In genomic region chr3:149480326-149481017, GRCh38 we compare ENCODE assay signal across 8 cellular contexts. TPM values are rescaled to one million over a fixed set of nuclear protein-coding genes. Genes with fewer than 3 reads are reported as not detected.
A peak's percentile ranks its signal among the peaks of the same experiment; 100 is the strongest.
DNase-seq lines count a peak whose midpoint lies in the region; ATAC-seq and TF ChIP-seq lines count a peak whose summit lies in the region.

No MANE protein-coding gene starts in this region.

- peak; percentile 73 for TF ChIP-seq CTCF in DOHH2 (IDR thresholded peaks at IDR 0.05; ENCODE audit: low read depth, low read length, poor library complexity, severe bottlenecking)

- no peaks in the 10 kb centered on the region for H4K20me1 ChIP-seq in DOHH2 (ENCODE audit: control insufficient read depth, insufficient read depth, low read depth, low read length)

- H3K9me3 Mint-ChIP-seq in activated naive CD4-positive, alpha-beta T cell treated with anti-CD3 and anti-CD28 coated beads, Interleukin-2, amount 50 U/mL, for 72 hours: no peaks in the 10 kb centered on the region

- DNase-seq in NCI-H82 (lab: John Stamatoyannopoulos, UW) (peak; percentile 85), cardiac septum (ENCODE audit: low spot score) (peak; percentile 90), posterior cingulate gyrus (peak in 7 of 10 donors; percentile 46 to 92 (median 67)), T-helper 17 cell (no peak)
- peak in 1 of 2 donors; percentile 54 for DNase-seq in activated naive CD4-positive, alpha-beta T cell treated with anti-CD3 and anti-CD28 coated beads, Interleukin-2, amount 50 U/mL, for 72 hours (ENCODE audit: low spot score in 2 of 2)

- intact Hi-C loops in cardiac septum (cut with DNase I) (loop anchor here (1.0 to 10.0 kb wide), 3 partner anchors 87 to 206 kb away; no protein-coding TSS in a partner anchor), posterior cingulate gyrus (cut with DNase I) (loop anchor here (2.0 kb wide), 2 partner anchors 88 to 128 kb away; no protein-coding TSS in a partner anchor)

- H3K4me3 ChIP-seq in DOHH2 (ENCODE audit: low read length): no peak overlapping the region

- H3K27me3 ChIP-seq in DOHH2 (ENCODE audit: control insufficient read depth, low read length): no peaks in the 10 kb centered on the region

- no peaks in the 10 kb centered on the region for H3K4me1 Mint-ChIP-seq in T-helper 17 cell

- no peaks in the 10 kb centered on the region for H3K4me1 ChIP-seq in DOHH2 (ENCODE audit: control insufficient read depth, low read length)

- H3K36me3 Mint-ChIP-seq in activated naive CD4-positive, alpha-beta T cell treated with anti-CD3 and anti-CD28 coated beads, Interleukin-2, amount 50 U/mL, for 72 hours: no peaks in the 10 kb centered on the region
- H3K36me3 Mint-ChIP-seq in T-helper 17 cell (ENCODE audit: low read depth): no peaks in the 10 kb centered on the region

- H3K9me3 ChIP-seq in DOHH2 (ENCODE audit: control insufficient read depth, insufficient read depth, low read length): no peaks in the 10 kb centered on the region
- H3K9me3 ChIP-seq in T-helper 17 cell (ENCODE audit: control insufficient read depth, low read length, poor library complexity, severe bottlenecking): no peaks in the 10 kb centered on the region

- H3K9me2 ChIP-seq in DOHH2 (replicated peaks; ENCODE audit: control insufficient read depth, low read length): no peaks in the 10 kb centered on the region

- no peaks in the 10 kb centered on the region for H3K36me3 ChIP-seq in DOHH2 (ENCODE audit: control insufficient read depth, low read length)

- ATAC-seq in GM19467 (IDR thresholded peaks at IDR 0.05; ENCODE audit: unreplicated experiment) (peak; percentile 98), HG03457 (IDR thresholded peaks at IDR 0.05; ENCODE audit: unreplicated experiment) (peak; percentile 94), T-helper 17 cell (no peak)
- ATAC-seq in activated naive CD4-positive, alpha-beta T cell treated with anti-CD3 and anti-CD28 coated beads, Interleukin-2, amount 50 U/mL, for 72 hours: peak; percentile 59 to 63

- H3K27ac Mint-ChIP-seq in activated naive CD4-positive, alpha-beta T cell treated with anti-CD3 and anti-CD28 coated beads, Interleukin-2, amount 50 U/mL, for 72 hours: no peak overlapping the region
- H3K27ac Mint-ChIP-seq in T-helper 17 cell: no peak overlapping the region

- H3K4me2 ChIP-seq in DOHH2 (ENCODE audit: low read length): no peak overlapping the region

- no peak overlapping the region for H3K27ac ChIP-seq in DOHH2 (ENCODE audit: low read depth, low read length)

- no peak overlapping the region for H3K4me3 Mint-ChIP-seq in T-helper 17 cell

- peaks cover 29% of the 10 kb centered on the region for H3K27me3 Mint-ChIP-seq in T-helper 17 cell

- H3K79me2 ChIP-seq in DOHH2 (ENCODE audit: control insufficient read depth, low read length): no peaks in the 10 kb centered on the region

- no peaks in the 10 kb centered on the region for H3F3A ChIP-seq in DOHH2 (ENCODE audit: control insufficient read depth, insufficient read depth)

RNA-seq across cellular contexts. Expression of gene TM4SF4, which starts 6.0 kb away (rescaled TPM):
- not detected for total RNA-seq in activated naive CD4-positive, alpha-beta T cell treated with anti-CD3 and anti-CD28 coated beads, Interleukin-2, amount 50 U/mL, for 72 hours
- total RNA-seq in cardiac septum (not detected), T-helper 17 cell (not detected)

Comparison
In these comparisons a context has a peak if more than half of its experiments do, and no peak if none do; other contexts are left out.
1. DNase-seq: peak in NCI-H82 (single experiment), cardiac septum (single experiment) and posterior cingulate gyrus (7 of 10); none in T-helper 17 cell (0 of 3).